In the genomic region with DNA sequence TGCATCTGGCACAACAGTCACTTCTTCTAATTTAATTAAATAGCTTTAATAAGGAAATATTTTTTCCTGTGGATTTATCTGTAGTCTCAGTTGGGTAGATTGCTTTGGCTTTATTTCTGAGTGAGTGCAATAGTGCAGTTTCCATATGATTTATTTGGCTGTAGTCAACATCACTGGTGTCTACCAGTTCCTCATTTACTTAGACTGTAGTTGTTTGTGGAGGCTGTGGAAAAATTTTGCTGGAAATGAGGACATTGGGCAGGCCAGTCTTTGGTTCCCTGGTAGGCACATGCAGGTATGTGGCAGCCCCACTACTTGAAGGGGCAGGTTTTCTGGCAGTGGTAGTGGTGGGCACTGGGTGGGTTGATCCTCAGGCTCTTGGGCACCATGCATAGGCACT, we compare ENCODE assay signal across 27 cellular contexts. TPM values are rescaled to one million over a fixed set of nuclear protein-coding genes. Genes with fewer than 3 reads are reported as not detected.
"Had no signal": no experiment of that assay in that cellular context is flagged by ENCODE, and none has a peak within 500 bp of the region (broad histone marks: within the 10 kb centered on the region; RNA-seq: fewer than 3 reads in every experiment).

No MANE protein-coding gene starts in this region.

- H3K4me3 ChIP-seq: psoas muscle, right lobe of liver, tibial artery had no signal

- H3K4me1 ChIP-seq: psoas muscle, tibial artery had no signal

- DNase-seq: cortex of kidney; effector memory CD4-positive, alpha-beta T cell; heart left ventricle; hypothalamus; kidney glomerular epithelial cell; naive thymus-derived CD4-positive, alpha-beta T cell; nephron progenitor cell; psoas muscle; retina; right lobe of liver; spleen; stimulated activated CD4-positive, alpha-beta T cell treated with anti-CD3 and anti-CD28 coated beads, Interleukin-15, amount 100 ng/mL, for 24 hours; stimulated activated CD4-positive, alpha-beta T cell treated with anti-CD3 and anti-CD28 coated beads, Interleukin-1b, Interleukin-23, amount 100 ng/mL, for 48 hours; stimulated activated CD4-positive, alpha-beta T cell treated with anti-CD3 and anti-CD28 coated beads, Interleukin-4, amount 100 ng/mL, for 24 hours; tibial artery had no signal

- H3K9me3 ChIP-seq: right lobe of liver had no signal

- ATAC-seq: esophagus mucosa; naive thymus-derived CD4-positive, alpha-beta T cell; psoas muscle; right lobe of liver; stimulated activated memory B cell treated with anti-CD40 and anti-IgM and Interleukin-4, amounts not matched to agents 10 μg/mL and 1 μg/mL and 100 μg/mL, for 72 hours had no signal

- H3K27ac ChIP-seq: psoas muscle, right lobe of liver, tibial artery had no signal

- H3K27me3 ChIP-seq: heart left ventricle, right lobe of liver had no signal

- H3K36me3 ChIP-seq: heart left ventricle, right lobe of liver, spleen, tibial artery had no signal

RNA-seq across cellular contexts. Expression of a gene that starts 15.5 kb away (rescaled TPM):
- total RNA-seq: esophagus mucosa; fibroblast of lung; frontal cortex; glomerular endothelial cell; heart left ventricle; liver; lung microvascular endothelial cell; mesenteric fat pad; mononuclear cell; naive thymus-derived CD4-positive, alpha-beta T cell; osteoblast; psoas muscle; right lobe of liver; spleen; temporal lobe; urinary bladder had no signal

RNA-seq across cellular contexts. Expression of a gene that starts 47.4 kb away (rescaled TPM):
- total RNA-seq: fibroblast of lung, frontal cortex, lung microvascular endothelial cell, osteoblast, temporal lobe had no signal

RNA-seq across cellular contexts. Expression of a gene that starts 54.1 kb away (rescaled TPM):
- total RNA-seq: esophagus mucosa; fibroblast of lung; frontal cortex; glomerular endothelial cell; heart left ventricle; liver; lung microvascular endothelial cell; mesenteric fat pad; mononuclear cell; naive thymus-derived CD4-positive, alpha-beta T cell; osteoblast; psoas muscle; right lobe of liver; spleen; temporal lobe; urinary bladder had no signal
